ENCODE assay signal across 8 cellular contexts in genomic region chr2:190791347-190791982, GRCh38.
DNase-seq lines count a peak whose midpoint lies in the region; ATAC-seq lines count a peak whose summit lies in the region.

No MANE protein-coding gene starts in this region.

- CTCF ChIA-PET in activated CD4-positive, alpha-beta T cell treated with anti-CD3 and anti-CD28 coated beads for 36 hours (lab: Charles Lee) = interaction anchor here (0.6 to 3.1 kb wide), 6 partner anchors 10 to 157 kb away, joined by 3 to 15 read pairs (median 3); no protein-coding TSS in a partner anchor
- CTCF ChIA-PET in CD8-positive, alpha-beta memory T cell (lab: Charles Lee) = no interaction called here

- H3K36me3 Mint-ChIP-seq in activated CD4-positive, alpha-beta T cell treated with anti-CD3 and anti-CD28 coated beads for 36 hours (ENCODE audit: low read depth) = no peaks in the 10 kb centered on the region
- no peaks in the 10 kb centered on the region for H3K36me3 Mint-ChIP-seq in activated T-helper 17 cell treated with anti-CD3 and anti-CD28 coated beads, Interleukin-2, amount 50 U/mL, for 72 hours (ENCODE audit: low read depth)
- H3K36me3 Mint-ChIP-seq in CD8-positive, alpha-beta memory T cell = no peaks in the 10 kb centered on the region

- peak; percentile 73 for DNase-seq in activated CD4-positive, alpha-beta T cell treated with anti-CD3 and anti-CD28 coated beads for 36 hours
- no peak for DNase-seq in activated CD4-positive, alpha-beta T cell treated with anti-CD3 and anti-CD28 coated beads for 1 hour
- DNase-seq in left ventricle myocardium superior (peak; percentile 31), superior temporal gyrus (ENCODE audit: extremely low spot score) (no peak)
- peak; percentile 48 for DNase-seq in stimulated activated CD4-positive, alpha-beta T cell treated with anti-CD3 and anti-CD28 coated beads, Interleukin-4, amount 100 ng/mL, for 1 hour
- no peak for DNase-seq in CD8-positive, alpha-beta memory T cell
- DNase-seq in effector CD8-positive, alpha-beta T cell (lab: John Stamatoyannopoulos, UW) = no peak

- H3K27me3 Mint-ChIP-seq in activated CD4-positive, alpha-beta T cell treated with anti-CD3 and anti-CD28 coated beads for 36 hours = no peaks in the 10 kb centered on the region
- no peaks in the 10 kb centered on the region for H3K27me3 Mint-ChIP-seq in activated T-helper 17 cell treated with anti-CD3 and anti-CD28 coated beads, Interleukin-2, amount 50 U/mL, for 72 hours
- no peaks in the 10 kb centered on the region for H3K27me3 Mint-ChIP-seq in CD8-positive, alpha-beta memory T cell

- peak overlapping the region; percentile 11 for H3K4me3 Mint-ChIP-seq in activated CD4-positive, alpha-beta T cell treated with anti-CD3 and anti-CD28 coated beads for 36 hours
- peak overlapping the region; percentile 71 for H3K4me3 Mint-ChIP-seq in activated T-helper 17 cell treated with anti-CD3 and anti-CD28 coated beads, Interleukin-2, amount 50 U/mL, for 72 hours
- H3K4me3 Mint-ChIP-seq in CD8-positive, alpha-beta memory T cell = no peak overlapping the region

- H3K27me3 ChIP-seq in CD8-positive, alpha-beta memory T cell (ENCODE audit: insufficient read depth, low read length, poor library complexity, severe bottlenecking) = no peaks in the 10 kb centered on the region

- ATAC-seq in activated CD4-positive, alpha-beta T cell treated with anti-CD3 and anti-CD28 coated beads for 36 hours = peak; percentile 70
- peak; percentile 64 for ATAC-seq in activated T-helper 17 cell treated with anti-CD3 and anti-CD28 coated beads, Interleukin-2, amount 50 U/mL, for 72 hours (replicated peaks)
- peak; percentile 77 for ATAC-seq in left ventricle myocardium superior

- no peak overlapping the region for H3K27ac ChIP-seq in CD8-positive, alpha-beta memory T cell (ENCODE audit: low read depth, low read length)

- no peaks in the 10 kb centered on the region for H3K9me3 ChIP-seq in CD8-positive, alpha-beta memory T cell (ENCODE audit: low read length)

- H3K4me1 ChIP-seq in CD8-positive, alpha-beta memory T cell (ENCODE audit: insufficient read depth, low read length) = no peaks in the 10 kb centered on the region

- intact Hi-C loops in activated CD4-positive, alpha-beta T cell treated with anti-CD3 and anti-CD28 coated beads for 36 hours (cut with DNase I, micrococcal nuclease) = loop anchor here (5.0 kb wide), 2 partner anchors 91 to 231 kb away; partner anchors contain the start of gene GLS (in 1 of the 2)
- intact Hi-C loops in left ventricle myocardium superior (cut with micrococcal nuclease) = no loop called here

- no peak overlapping the region for H3K4me3 ChIP-seq in CD8-positive, alpha-beta memory T cell (ENCODE audit: low read length)

- H3K36me3 ChIP-seq in CD8-positive, alpha-beta memory T cell (ENCODE audit: insufficient read depth, low read length) = no peaks in the 10 kb centered on the region

- H3K27ac Mint-ChIP-seq in activated CD4-positive, alpha-beta T cell treated with anti-CD3 and anti-CD28 coated beads for 36 hours = peak overlapping the region; percentile 77
- peak overlapping the region; percentile 56 for H3K27ac Mint-ChIP-seq in activated T-helper 17 cell treated with anti-CD3 and anti-CD28 coated beads, Interleukin-2, amount 50 U/mL, for 72 hours
- H3K27ac Mint-ChIP-seq in CD8-positive, alpha-beta memory T cell = peak overlapping the region in 2 of 8 donors; percentile 17 to 63

- POLR2A ChIA-PET in activated CD4-positive, alpha-beta T cell treated with anti-CD3 and anti-CD28 coated beads for 36 hours (lab: Charles Lee) = interaction anchor here (1.5 kb wide), 1 partner anchor 9 kb away, joined by 3 read pairs; no protein-coding TSS in a partner anchor
- POLR2A ChIA-PET in CD8-positive, alpha-beta memory T cell (lab: Charles Lee) = no interaction called here

- no peaks in the 10 kb centered on the region for H3K9me3 Mint-ChIP-seq in activated CD4-positive, alpha-beta T cell treated with anti-CD3 and anti-CD28 coated beads for 36 hours (ENCODE audit: low read depth)
- H3K9me3 Mint-ChIP-seq in activated T-helper 17 cell treated with anti-CD3 and anti-CD28 coated beads, Interleukin-2, amount 50 U/mL, for 72 hours = no peaks in the 10 kb centered on the region
- H3K9me3 Mint-ChIP-seq in CD8-positive, alpha-beta memory T cell = no peaks in the 10 kb centered on the region

- peaks cover 49% of the 10 kb centered on the region for H3K4me1 Mint-ChIP-seq in activated CD4-positive, alpha-beta T cell treated with anti-CD3 and anti-CD28 coated beads for 36 hours
- H3K4me1 Mint-ChIP-seq in activated T-helper 17 cell treated with anti-CD3 and anti-CD28 coated beads, Interleukin-2, amount 50 U/mL, for 72 hours = peaks cover 35% of the 10 kb centered on the region
- H3K4me1 Mint-ChIP-seq in CD8-positive, alpha-beta memory T cell = peaks cover 14 to 17% (median 15%) of the 10 kb centered on the region in 3 donors

Comparison
In these comparisons a context has a peak if more than half of its experiments do, and no peak if none do; other contexts are left out.
1. DNase-seq: peak in activated CD4-positive, alpha-beta T cell treated with anti-CD3 and anti-CD28 coated beads for 36 hours (single experiment), left ventricle myocardium superior (single experiment) and stimulated activated CD4-positive, alpha-beta T cell treated with anti-CD3 and anti-CD28 coated beads, Interleukin-4, amount 100 ng/mL, for 1 hour (single experiment); none in activated CD4-positive, alpha-beta T cell treated with anti-CD3 and anti-CD28 coated beads for 1 hour (single experiment), CD8-positive, alpha-beta memory T cell (0 of 5), superior temporal gyrus (single experiment) and effector CD8-positive, alpha-beta T cell (single experiment).
2. H3K4me3 Mint-ChIP-seq: peak in activated CD4-positive, alpha-beta T cell treated with anti-CD3 and anti-CD28 coated beads for 36 hours (single experiment) and activated T-helper 17 cell treated with anti-CD3 and anti-CD28 coated beads, Interleukin-2, amount 50 U/mL, for 72 hours (single experiment); none in CD8-positive, alpha-beta memory T cell (0 of 7).
3. Peak in every context shown above with its lines, with median percentiles within 50 percentile points of each other: ATAC-seq.